9 cellular contexts compared by ENCODE assay signal in genomic region chr6:129744201-129744879, GRCh38. TPM values are rescaled to one million over a fixed set of nuclear protein-coding genes. Genes with fewer than 3 reads are reported as not detected.
DNase-seq lines count a peak whose midpoint lies in the region; ATAC-seq and TF ChIP-seq lines count a peak whose summit lies in the region.
"Had no signal": no experiment of that assay in that cellular context is flagged by ENCODE, and none has a peak within 500 bp of the region (broad histone marks: within the 10 kb centered on the region; RNA-seq: fewer than 3 reads in every experiment).

No MANE protein-coding gene starts in this region.

- no peak for ATAC-seq in HG03457 (IDR thresholded peaks at IDR 0.05; ENCODE audit: unreplicated experiment)
- ATAC-seq in HG03159 (IDR thresholded peaks at IDR 0.05; ENCODE audit: unreplicated experiment): no peak

- H3K27ac Mint-ChIP-seq in brain: peak overlapping the region in 4 of 5 experiments; percentile 0 to 82 (median 34)
- H3K27ac Mint-ChIP-seq in osteocyte (ENCODE audit: unreplicated experiment): peak overlapping the region; percentile 76
- H3K27ac Mint-ChIP-seq in activated CD4-positive, alpha-beta memory T cell treated with anti-CD3 and anti-CD28 coated beads for 36 hours: no peak overlapping the region

- no peaks in the 10 kb centered on the region for H3F3A ChIP-seq in Loucy (ENCODE audit: low read depth)

- H3K36me3 Mint-ChIP-seq in brain (no peaks in the 10 kb centered on the region), osteocyte (ENCODE audit: unreplicated experiment) (no peaks in the 10 kb centered on the region)
- no peaks in the 10 kb centered on the region for H3K36me3 Mint-ChIP-seq in activated CD4-positive, alpha-beta memory T cell treated with anti-CD3 and anti-CD28 coated beads for 36 hours

- POLR2A ChIA-PET in activated CD4-positive, alpha-beta memory T cell treated with anti-CD3 and anti-CD28 coated beads for 36 hours (lab: Charles Lee): no interaction called here

- no peaks in the 10 kb centered on the region for H3K9me2 ChIP-seq in Loucy (replicated peaks; ENCODE audit: low read depth, low read length)

- no peaks in the 10 kb centered on the region for H3K9me3 ChIP-seq in Loucy (ENCODE audit: insufficient read depth, low read depth, low read length)

- H3K27me3 ChIP-seq in Loucy (ENCODE audit: insufficient read depth, low read length, poor library complexity, severe bottlenecking): no peaks in the 10 kb centered on the region

- H3K4me3 Mint-ChIP-seq in brain (peak overlapping the region in 1 of 5 experiments; percentile 1), osteocyte (ENCODE audit: unreplicated experiment) (no peak overlapping the region)
- H3K4me3 Mint-ChIP-seq in activated CD4-positive, alpha-beta memory T cell treated with anti-CD3 and anti-CD28 coated beads for 36 hours: no peak overlapping the region

- CTCF ChIA-PET in activated CD4-positive, alpha-beta memory T cell treated with anti-CD3 and anti-CD28 coated beads for 36 hours (lab: Charles Lee): interaction anchor here (0.7 to 3.4 kb wide), 6 partner anchors 13 to 246 kb away, joined by 3 to 19 read pairs (median 5); no protein-coding TSS in a partner anchor

- H3K36me3 ChIP-seq in Loucy (ENCODE audit: insufficient read depth, low read length): no peaks in the 10 kb centered on the region

- no peak for TF ChIP-seq CTCF in Loucy (conservative IDR thresholded peaks at IDR 0.05; ENCODE audit: low read length)
- no peak for TF ChIP-seq CTCF in brain (conservative IDR thresholded peaks at IDR 0.05)
- no peak for TF ChIP-seq CTCF in osteocyte (IDR thresholded peaks at IDR 0.05)
- no peak for TF ChIP-seq CTCF in GM20000 (IDR thresholded peaks at IDR 0.05; ENCODE audit: extremely low read depth, missing control alignments)

- H2AFZ ChIP-seq in Loucy (ENCODE audit: low read length): no peak overlapping the region

- H3K4me3 ChIP-seq in Loucy (ENCODE audit: low read length, poor library complexity, severe bottlenecking): no peak overlapping the region

- H3K9me3 Mint-ChIP-seq in brain: peaks cover 0 to 4% (median 0%) of the 10 kb centered on the region in 5 experiments
- no peaks in the 10 kb centered on the region for H3K9me3 Mint-ChIP-seq in osteocyte (ENCODE audit: unreplicated experiment)
- H3K9me3 Mint-ChIP-seq in activated CD4-positive, alpha-beta memory T cell treated with anti-CD3 and anti-CD28 coated beads for 36 hours: no peaks in the 10 kb centered on the region

- H3K4me2 ChIP-seq in Loucy (ENCODE audit: low read depth, low read length, poor library complexity, severe bottlenecking): peak overlapping the region; percentile 2

- peaks cover 27% of the 10 kb centered on the region for H3K4me1 Mint-ChIP-seq in brain
- peaks cover 41% of the 10 kb centered on the region for H3K4me1 Mint-ChIP-seq in osteocyte (ENCODE audit: unreplicated experiment)
- peaks cover 37% of the 10 kb centered on the region for H3K4me1 Mint-ChIP-seq in activated CD4-positive, alpha-beta memory T cell treated with anti-CD3 and anti-CD28 coated beads for 36 hours (ENCODE audit: low read depth)

- H4K20me1 ChIP-seq in Loucy (ENCODE audit: insufficient read depth, low read length, poor library complexity, severe bottlenecking): no peaks in the 10 kb centered on the region

- H3K79me2 ChIP-seq in Loucy (ENCODE audit: insufficient read depth, low read length): no peaks in the 10 kb centered on the region

- H3K9ac ChIP-seq in Loucy (ENCODE audit: low read depth, low read length, poor library complexity, severe bottlenecking): no peak overlapping the region

- H3K27me3 Mint-ChIP-seq in brain: no peaks in the 10 kb centered on the region
- H3K27me3 Mint-ChIP-seq in osteocyte (ENCODE audit: unreplicated experiment): no peaks in the 10 kb centered on the region
- H3K27me3 Mint-ChIP-seq in activated CD4-positive, alpha-beta memory T cell treated with anti-CD3 and anti-CD28 coated beads for 36 hours: no peaks in the 10 kb centered on the region

- intact Hi-C loops in activated CD4-positive, alpha-beta memory T cell treated with anti-CD3 and anti-CD28 coated beads for 36 hours (cut with micrococcal nuclease): no loop called here

- H3K4me1 ChIP-seq in Loucy (ENCODE audit: insufficient read depth, low read length, poor library complexity, severe bottlenecking): peaks cover 23% of the 10 kb centered on the region

- peak; percentile 57 for DNase-seq in GM03348 (ENCODE audit: low spot score)
- no peak for DNase-seq in osteocyte (ENCODE audit: extremely low spot score, unreplicated experiment)
- no peak for DNase-seq in GM20000 (ENCODE audit: low spot score)
- DNase-seq in activated CD4-positive, alpha-beta memory T cell treated with anti-CD3 and anti-CD28 coated beads for 36 hours: no peak
- DNase-seq: midbrain had no signal

RNA-seq across cellular contexts. Expression of gene ARHGAP18, which starts 34.4 kb away (rescaled TPM):
- polyA plus RNA-seq in brain (ENCODE audit: insufficient read depth, low read depth, low replicate concordance): 0.63 TPM
- 12.8 and 13.3 TPM in 2 replicates for total RNA-seq in osteocyte
- 1 to 10 TPM; 7.0 to 9.2 TPM for total RNA-seq in activated CD4-positive, alpha-beta memory T cell treated with anti-CD3 and anti-CD28 coated beads for 36 hours
